ENCODE assay signal across 9 cellular contexts in genomic region chr12:127145543-127145928, GRCh38.
A peak's percentile ranks its signal among the peaks of the same experiment; 100 is the strongest.
DNase-seq lines count a peak whose midpoint lies in the region; ATAC-seq, FAIRE-seq and TF ChIP-seq lines count a peak whose summit lies in the region.
"Had no signal": no experiment of that assay in that cellular context is flagged by ENCODE, and none has a peak within 500 bp of the region (broad histone marks: within the 10 kb centered on the region; RNA-seq: fewer than 3 reads in every experiment).

No MANE protein-coding gene starts in this region.

- H3K27ac Mint-ChIP-seq in CD14-positive monocyte (no peak overlapping the region), endodermal cell (no peak overlapping the region)

- no peaks in the 10 kb centered on the region for H3K36me3 ChIP-seq in endodermal cell (ENCODE audit: control insufficient read depth, insufficient read depth, low read length)
- H3K36me3 ChIP-seq in pancreas, result no peaks in the 10 kb centered on the region

- ATAC-seq in pancreas (peak; percentile 8 to 34 (median 18)), GM18867 (IDR thresholded peaks at IDR 0.05; ENCODE audit: unreplicated experiment) (no peak), GM18520 (IDR thresholded peaks at IDR 0.05; ENCODE audit: unreplicated experiment) (no peak)

- CTCF ChIA-PET in RWPE1 (lab: Yijun Ruan, JAX), result no interaction called here

- H3K27me3 ChIP-seq in endodermal cell (ENCODE audit: control insufficient read depth, insufficient read depth, low read length, poor library complexity, severe bottlenecking) (no peaks in the 10 kb centered on the region), pancreas (no peaks in the 10 kb centered on the region)

- H3K4me3 Mint-ChIP-seq in CD14-positive monocyte (peak overlapping the region; percentile 41 to 73), endodermal cell (peak overlapping the region; percentile 62)

- intact Hi-C loops in CD14-positive monocyte (cut with micrococcal nuclease) (no loop called here), pancreas (cut with DNase I) (no loop called here)

- POLR2A ChIA-PET in RWPE1 (lab: Yijun Ruan, JAX; ENCODE audit: low non-redundant PET), result no interaction called here

- H3K4me1 Mint-ChIP-seq in CD14-positive monocyte (peaks cover 8% of the 10 kb centered on the region), endodermal cell (peaks cover 19% of the 10 kb centered on the region)

- no peaks in the 10 kb centered on the region for H3K36me3 Mint-ChIP-seq in CD14-positive monocyte
- H3K36me3 Mint-ChIP-seq in endodermal cell (ENCODE audit: low read depth), result no peaks in the 10 kb centered on the region

- H3K4me1 ChIP-seq in endodermal cell (ENCODE audit: control insufficient read depth, insufficient read depth, low read length) (peaks cover 5% of the 10 kb centered on the region), pancreas (peaks cover 0 to 4% (median 0%) of the 10 kb centered on the region in 3 donors)

- peaks cover 5% of the 10 kb centered on the region for H3K9me3 ChIP-seq in endodermal cell (ENCODE audit: control insufficient read depth, low read length)
- no peaks in the 10 kb centered on the region for H3K9me3 ChIP-seq in pancreas

- TF ChIP-seq CTCF in CD14-positive monocyte (IDR thresholded peaks at IDR 0.05), result no peak
- TF ChIP-seq CTCF in RWPE1 (conservative IDR thresholded peaks at IDR 0.05; ENCODE audit: low read depth), result no peak
- no peak for TF ChIP-seq CTCF in endodermal cell (conservative IDR thresholded peaks at IDR 0.05)
- TF ChIP-seq CTCF in pancreas (IDR thresholded peaks at IDR 0.05), result no peak

- H3K27ac ChIP-seq in RWPE1, result peak overlapping the region; percentile 59; the same call in 1 of the 2 replicates
- H3K27ac ChIP-seq in endodermal cell (ENCODE audit: low read depth, low read length), result no peak overlapping the region
- H3K27ac ChIP-seq in pancreas, result no peak overlapping the region

- no peak overlapping the region for H3K9ac ChIP-seq in endodermal cell (ENCODE audit: extremely low read depth, low read length, poor library complexity, severe bottlenecking)

- H3K4me3 ChIP-seq in endodermal cell (ENCODE audit: low read length) (no peak overlapping the region), pancreas (peak overlapping the region; percentile 31 to 59 (median 50))

- H3K27me3 Mint-ChIP-seq in CD14-positive monocyte (ENCODE audit: low read depth in 3 of 3) (peaks cover 6 to 15% (median 9%) of the 10 kb centered on the region in 3 donors), endodermal cell (ENCODE audit: insufficient read depth) (peaks cover 3% of the 10 kb centered on the region)

- H3K9me3 Mint-ChIP-seq in CD14-positive monocyte (peaks cover 0 to 11% (median 6%) of the 10 kb centered on the region in 7 donors), endodermal cell (peaks cover 20% of the 10 kb centered on the region)

- no peak for FAIRE-seq in pancreas (lab: Jason Lieb, UNC)
- FAIRE-seq: HTR-8/SVneo had no signal

- 95 to 100% methylated on average over 3 to 5 of the region's 5 CpGs for WGBS in endodermal cell (ENCODE audit: insufficient coverage in 1 of 2, insufficient read length in 1 of 2), 2 experiments
- WGBS in pancreas, 2 donors, result 37 to 40% methylated on average over 5 of the region's 5 CpGs

- DNase-seq in CD14-positive monocyte (ENCODE audit: low spot score) (no peak), RWPE1 (ENCODE audit: low spot score) (no peak), endodermal cell (no peak), pancreas (no peak), NCI-H510A treated with DMSO at 0.1 percent for 48 hours (lab: John Stamatoyannopoulos, UW) (no peak)
- no peak for DNase-seq in stimulated activated naive CD4-positive, alpha-beta T cell treated with Interleukin-2 at 50 U/mL for 16 hours (lab: John Stamatoyannopoulos, UW)

Comparison
In these comparisons a context has a peak if more than half of its experiments do, and no peak if none do; other contexts are left out.
1. ATAC-seq: peak in pancreas (4 of 4); none in GM18867 (single experiment) and GM18520 (single experiment).